In the genomic region with DNA sequence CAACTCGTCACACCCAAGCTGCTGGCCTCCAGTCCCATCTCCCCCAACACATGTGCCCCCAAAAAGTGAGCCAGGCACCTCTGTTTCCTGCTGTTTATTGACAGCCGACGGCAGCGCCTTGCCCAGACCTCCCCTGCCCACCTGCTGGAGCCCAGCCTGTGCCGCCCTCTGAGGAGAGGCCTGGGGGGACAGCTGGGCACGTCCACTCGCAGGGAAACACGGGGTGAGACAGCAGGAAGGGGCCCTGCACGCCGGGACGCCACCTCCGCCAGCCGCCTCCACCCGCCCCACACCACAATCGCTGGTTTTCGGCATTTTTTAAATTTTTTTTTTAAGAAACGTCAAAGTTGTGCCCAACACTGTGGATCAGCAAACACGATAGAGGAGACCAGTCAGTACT, we compare ENCODE assay signal across 15 cellular contexts. TPM values are rescaled to one million over a fixed set of nuclear protein-coding genes. Genes with fewer than 3 reads are reported as not detected.
DNase-seq lines count a peak whose midpoint lies in the region; ATAC-seq, FAIRE-seq and TF ChIP-seq lines count a peak whose summit lies in the region.
"Had no signal": no experiment of that assay in that cellular context is flagged by ENCODE, and none has a peak within 500 bp of the region (broad histone marks: within the 10 kb centered on the region; RNA-seq: fewer than 3 reads in every experiment).

No MANE protein-coding gene starts in this region.

- TF ChIP-seq EP300 in K562 (IDR thresholded peaks at IDR 0.05; ENCODE audit: low read length) = no peak

- no peak overlapping the region for H3K4me2 ChIP-seq in K562 (ENCODE audit: insufficient read depth, low read length)
- H3K4me2 ChIP-seq: BLaER1 treated with 17β-estradiol and CSF1 and Interleukin-3, amounts not matched to agents 10 nM and 100 nM had no signal

- no peak for DNase-seq in K562 (ENCODE audit: extremely low read depth in 1 of 4, low spot score in 3 of 4)
- DNase-seq in activated effector memory CD4-positive, alpha-beta T cell treated with Interleukin-2 at 50 U/mL for 16 hours = no peak
- no peak for DNase-seq in stimulated activated CD4-positive, alpha-beta T cell treated with anti-CD3 and anti-CD28 coated beads, Interleukin-4, amount 100 ng/mL, for 1 hour
- DNase-seq: Calu3; CD8-positive, alpha-beta T cell; DMS79 treated with DMSO at 0.1 percent for 48 hours; GF-D8; GOT3; H9 had no signal

- peaks cover 51% of the 10 kb centered on the region; the same call in 1 of the 3 replicates for H3K36me3 ChIP-seq in K562 (ENCODE audit: control insufficient read depth, insufficient read depth, low read length)

- no peaks in the 10 kb centered on the region for H3K79me2 ChIP-seq in K562 (ENCODE audit: control insufficient read depth, insufficient read depth, low read length)

- no peak overlapping the region for H3K4me3 ChIP-seq in K562
- H3K4me3 ChIP-seq: BLaER1 treated with 17β-estradiol and CSF1 and Interleukin-3, amounts not matched to agents 10 nM and 100 nM had no signal

- no peak for TF ChIP-seq RAD21 in K562 (CRISPR knock-in tag; conservative IDR thresholded peaks at IDR 0.05 in 1 of 2, IDR thresholded peaks at IDR 0.05 in 1 of 2)

- H4K20me1 ChIP-seq in K562 (replicated peaks; ENCODE audit: control insufficient read depth, insufficient read depth, low read length) = no peaks in the 10 kb centered on the region; the same call in 1 of the 2 replicates

- H3K27me3 ChIP-seq in K562 (ENCODE audit: control insufficient read depth in 2 of 2, insufficient read depth in 2 of 2, low read length in 2 of 2) = no peaks in the 10 kb centered on the region
- H3K27me3 ChIP-seq: BLaER1 treated with 17β-estradiol and CSF1 and Interleukin-3, amounts not matched to agents 10 nM and 100 nM had no signal

- H2AFZ ChIP-seq in K562 (ENCODE audit: low read depth, low read length) = no peak overlapping the region

- intact Hi-C loops in K562 (cut with micrococcal nuclease) = no loop called here

- no peaks in the 10 kb centered on the region for H3K9me3 ChIP-seq in K562 (replicated peaks; ENCODE audit: control insufficient read depth, insufficient read depth, low read depth, low read length)

- BruUV-seq in K562 (replicated peaks; lab: Mats Ljungman, UMichigan) = no TSS peak

- no peak for ATAC-seq in K562
- ATAC-seq: CD8-positive, alpha-beta T cell had no signal

- FAIRE-seq in K562 (lab: Jason Lieb, UNC) = no peak
- FAIRE-seq: HTR-8/SVneo had no signal

- H3K9ac ChIP-seq in K562 (ENCODE audit: insufficient read depth in 1 of 2, low read depth in 2 of 2, low read length in 2 of 2) = no peak overlapping the region; a peak in 1 of 4 replicates
- H3K9ac ChIP-seq: BLaER1 treated with 17β-estradiol and CSF1 and Interleukin-3, amounts not matched to agents 10 nM and 100 nM had no signal

- 84% methylated on average over 13 of the region's 18 CpGs for WGBS in K562 (ENCODE audit: insufficient coverage, low coverage, missing lambda C conversion rate)

- H3K4me1 ChIP-seq in K562 (replicated peaks in 1 of 2; ENCODE audit: control insufficient read depth in 2 of 2, insufficient read depth in 2 of 2, low read length in 2 of 2) = peaks cover 2 to 75% of the 10 kb centered on the region in 2 experiments; a peak in 3 of 5 replicates

- TF ChIP-seq POLR2A in K562 (conservative IDR thresholded peaks at IDR 0.05) = no peak

- H3K9me1 ChIP-seq in K562 (ENCODE audit: control insufficient read depth, insufficient read depth, low read length) = no peaks in the 10 kb centered on the region

- TF ChIP-seq CTCF in 22Rv1 (IDR thresholded peaks at IDR 0.05) = no peak
- TF ChIP-seq CTCF in K562 (IDR thresholded peaks at IDR 0.05 in 2 of 3, conservative IDR thresholded peaks at IDR 0.05 in 1 of 3; ENCODE audit: insufficient read depth in 2 of 3, low read depth in 1 of 3, low read length in 3 of 3) = no peak

- POLR2A ChIA-PET in K562 (lab: Yijun Ruan, JAX) = interaction anchor here (0.6 to 1.1 kb wide), 3 partner anchors 9 to 22 kb away, joined by 3 to 7 read pairs (median 5); a partner anchor contains a TSS

- in situ Hi-C loops in K562 (cut with MboI) = no loop called here

- CTCF ChIA-PET in K562 (lab: Yijun Ruan, JAX; ENCODE audit: low intra/inter-chr PET ratio) = no interaction called here

- H3K27ac ChIP-seq in 22Rv1 (peak overlapping the region; percentile 73), K562 (ENCODE audit: extremely low read depth, low read depth, low read length) (no peak overlapping the region)
- H3K27ac ChIP-seq: BLaER1 treated with 17β-estradiol and CSF1 and Interleukin-3, amounts not matched to agents 10 nM and 100 nM had no signal

RNA-seq across cellular contexts. Expression of a gene that starts 19.3 kb away (rescaled TPM):
- 3.2 and 16.5 TPM in 2 replicates for total RNA-seq in K562 (2011; cell fraction: chromatin; rRNA removed; ENCODE audit: low replicate concordance)
- total RNA-seq in K562 (2011; cell fraction: nucleolus; rRNA removed) = 11.3 and 11.6 TPM in 2 replicates
- total RNA-seq in K562 (2011; cell fraction: nucleoplasm; rRNA removed) = 3.2 and 5.9 TPM in 2 replicates
- 1.5 and 2.6 TPM in 2 replicates for total RNA-seq in K562 (2014; rRNA removed)
- total RNA-seq in K562 (2014; rRNA removed; fragmentation: Illumina TruSeq; extraction: Trizol) = 0.10 and 0.15 TPM in 2 replicates
- 0.68 and 1.7 TPM in 2 replicates for total RNA-seq in K562 (2015; rRNA removed; fragmentation: Illumina TruSeq; extraction: Trizol)
- 4.5 and 7.0 TPM in 2 replicates for total RNA-seq in K562 (2021)
- 0.84 and 1.9 TPM in 2 replicates for polyA plus RNA-seq in K562 (2011; rRNA removed)
- polyA plus RNA-seq in K562 (2011; cell fraction: cytosol; rRNA removed) = 1.4 and 1.9 TPM in 2 replicates
- 6.6 and 12.7 TPM in 2 replicates for polyA plus RNA-seq in K562 (2011; cell fraction: nucleus; rRNA removed)
- 1.7 and 2.9 TPM in 2 replicates for polyA plus RNA-seq in K562 (2012)
- 0.28 and 0.73 TPM in 2 replicates for polyA plus RNA-seq in K562 (2014; fragmentation: Illumina TruSeq; extraction: Trizol)
- not detected for polyA plus RNA-seq in K562 (2014; fragmentation: Nextera tagmentation; extraction: Ambion mirVana)
- 3.1 and 3.7 TPM in 2 replicates for polyA plus RNA-seq in K562 (2014; rRNA removed)
- polyA minus RNA-seq in K562 (2011; rRNA and poly(A)+ RNA removed) = 0.32 and 0.90 TPM in 2 replicates
- polyA minus RNA-seq in K562 (2011; cell fraction: cytosol; rRNA and poly(A)+ RNA removed) = 1.1 and 1.5 TPM in 2 replicates
- polyA minus RNA-seq in K562 (2011; cell fraction: nucleus; rRNA and poly(A)+ RNA removed) = 2.0 and 2.2 TPM in 2 replicates
- total RNA-seq: B cell had no signal
- polyA plus RNA-seq: IgD-negative memory B cell had no signal

RNA-seq across cellular contexts. Expression of a gene that starts 21.5 kb away (rescaled TPM):
- 31.9 and 110 TPM in 2 replicates for total RNA-seq in K562 (2011; cell fraction: chromatin; rRNA removed; ENCODE audit: low replicate concordance)
- total RNA-seq in K562 (2011; cell fraction: nucleolus; rRNA removed) = 74.5 and 76.3 TPM in 2 replicates
- 45.7 and 51.9 TPM in 2 replicates for total RNA-seq in K562 (2011; cell fraction: nucleoplasm; rRNA removed)
- 55.5 and 79.2 TPM in 2 replicates for total RNA-seq in K562 (2014; rRNA removed)
- total RNA-seq in K562 (2014; rRNA removed; fragmentation: Illumina TruSeq; extraction: Trizol) = 24.3 and 29.9 TPM in 2 replicates
- 42.8 and 45.9 TPM in 2 replicates for total RNA-seq in K562 (2015; rRNA removed; fragmentation: Illumina TruSeq; extraction: Trizol)
- total RNA-seq in K562 (2021) = 109 and 113 TPM in 2 replicates
- 41.6 and 61.6 TPM in 2 replicates for polyA plus RNA-seq in K562 (2011; rRNA removed)
- polyA plus RNA-seq in K562 (2011; cell fraction: cytosol; rRNA removed) = 63.2 and 103 TPM in 2 replicates
- 105 and 141 TPM in 2 replicates for polyA plus RNA-seq in K562 (2011; cell fraction: nucleus; rRNA removed)
- polyA plus RNA-seq in K562 (2012) = 99.7 and 110 TPM in 2 replicates
- polyA plus RNA-seq in K562 (2014; fragmentation: Illumina TruSeq; extraction: Trizol) = 40.8 and 76.8 TPM in 2 replicates
- 1 to 10 TPM; 1.1 to 1.5 TPM for polyA plus RNA-seq in K562 (2014; fragmentation: Nextera tagmentation; extraction: Ambion mirVana)
- polyA plus RNA-seq in K562 (2014; rRNA removed) = 55.5 and 63.3 TPM in 2 replicates
- 24.9 and 30.1 TPM in 2 replicates for polyA minus RNA-seq in K562 (2011; rRNA and poly(A)+ RNA removed)
- polyA minus RNA-seq in K562 (2011; cell fraction: cytosol; rRNA and poly(A)+ RNA removed) = 51.2 and 66.0 TPM in 2 replicates
- polyA minus RNA-seq in K562 (2011; cell fraction: nucleus; rRNA and poly(A)+ RNA removed) = 25.8 and 29.9 TPM in 2 replicates

RNA-seq across cellular contexts. Expression of a gene that starts 28.2 kb away (rescaled TPM):
- total RNA-seq in K562 (2011; cell fraction: chromatin; rRNA removed; ENCODE audit: low replicate concordance) = 73.3 and 236 TPM in 2 replicates
- 205 and 257 TPM in 2 replicates for total RNA-seq in K562 (2011; cell fraction: nucleolus; rRNA removed)
- 108 and 122 TPM in 2 replicates for total RNA-seq in K562 (2011; cell fraction: nucleoplasm; rRNA removed)
- 83.0 and 110 TPM in 2 replicates for total RNA-seq in K562 (2014; rRNA removed)
- 2.6 and 4.3 TPM in 2 replicates for total RNA-seq in K562 (2014; rRNA removed; fragmentation: Illumina TruSeq; extraction: Trizol)
- 15.7 and 16.0 TPM in 2 replicates for total RNA-seq in K562 (2015; rRNA removed; fragmentation: Illumina TruSeq; extraction: Trizol)
- total RNA-seq in K562 (2021) = 79.1 and 85.0 TPM in 2 replicates
- polyA plus RNA-seq in K562 (2011; rRNA removed) = 76.1 and 91.6 TPM in 2 replicates
- polyA plus RNA-seq in K562 (2011; cell fraction: cytosol; rRNA removed) = 165 and 312 TPM in 2 replicates
- 329 and 477 TPM in 2 replicates for polyA plus RNA-seq in K562 (2011; cell fraction: nucleus; rRNA removed)
- 71.4 and 87.7 TPM in 2 replicates for polyA plus RNA-seq in K562 (2012)
- polyA plus RNA-seq in K562 (2014; fragmentation: Illumina TruSeq; extraction: Trizol) = 43.3 and 74.6 TPM in 2 replicates
- 1 to 10 TPM; 1.5 to 9.8 TPM for polyA plus RNA-seq in K562 (2014; fragmentation: Nextera tagmentation; extraction: Ambion mirVana)
- 116 TPM in 2 replicates for polyA plus RNA-seq in K562 (2014; rRNA removed)
- polyA minus RNA-seq in K562 (2011; rRNA and poly(A)+ RNA removed) = 19.6 and 40.3 TPM in 2 replicates
- polyA minus RNA-seq in K562 (2011; cell fraction: cytosol; rRNA and poly(A)+ RNA removed) = 53.2 and 86.4 TPM in 2 replicates
- polyA minus RNA-seq in K562 (2011; cell fraction: nucleus; rRNA and poly(A)+ RNA removed) = 96.5 and 139 TPM in 2 replicates

RNA-seq across cellular contexts. Expression of a gene that starts 28.7 kb away (rescaled TPM):
- total RNA-seq in K562 (2011; cell fraction: chromatin; rRNA removed; ENCODE audit: low replicate concordance) = 8.2 and 15.9 TPM in 2 replicates
- 15.8 and 18.8 TPM in 2 replicates for total RNA-seq in K562 (2011; cell fraction: nucleolus; rRNA removed)
- 11.4 and 14.5 TPM in 2 replicates for total RNA-seq in K562 (2011; cell fraction: nucleoplasm; rRNA removed)
- total RNA-seq in K562 (2014; rRNA removed) (2.9 and 3.5 TPM in 2 replicates), K562 (2014; rRNA removed; fragmentation: Illumina TruSeq; extraction: Trizol) (0.58 and 0.77 TPM in 2 replicates), K562 (2015; rRNA removed; fragmentation: Illumina TruSeq; extraction: Trizol) (0.94 and 1.8 TPM in 2 replicates), K562 (2021) (3.0 and 3.1 TPM in 2 replicates)
- polyA plus RNA-seq in K562 (2011; rRNA removed) (5.3 and 13.0 TPM in 2 replicates), K562 (2014; fragmentation: Illumina TruSeq; extraction: Trizol) (2.1 and 2.2 TPM in 2 replicates), K562 (2014; fragmentation: Nextera tagmentation; extraction: Ambion mirVana) (under 1 TPM; 0.25 to 0.63 TPM), K562 (2014; rRNA removed) (3.8 and 6.1 TPM in 2 replicates)
- polyA plus RNA-seq in K562 (2011; cell fraction: cytosol; rRNA removed) = 4.8 and 7.7 TPM in 2 replicates
- polyA plus RNA-seq in K562 (2011; cell fraction: nucleus; rRNA removed) = 65.3 and 85.4 TPM in 2 replicates
- 6.6 and 10.4 TPM in 2 replicates for polyA plus RNA-seq in K562 (2012)
- polyA minus RNA-seq in K562 (2011; rRNA and poly(A)+ RNA removed) = 1.2 and 2.2 TPM in 2 replicates
- 1.8 TPM in 1 of 2 replicates, not detected in the other for polyA minus RNA-seq in K562 (2011; cell fraction: cytosol; rRNA and poly(A)+ RNA removed)
- 4.6 and 8.0 TPM in 2 replicates for polyA minus RNA-seq in K562 (2011; cell fraction: nucleus; rRNA and poly(A)+ RNA removed)
- total RNA-seq: A172; CD8-positive, alpha-beta T cell had no signal

RNA-seq across cellular contexts. Expression of a gene that starts 33.6 kb away (rescaled TPM):
- 10.6 and 42.5 TPM in 2 replicates for total RNA-seq in K562 (2011; cell fraction: chromatin; rRNA removed; ENCODE audit: low replicate concordance)
- total RNA-seq in K562 (2011; cell fraction: nucleolus; rRNA removed) = 29.7 and 34.7 TPM in 2 replicates
- total RNA-seq in K562 (2011; cell fraction: nucleoplasm; rRNA removed) = 10.8 and 18.8 TPM in 2 replicates
- 2.9 and 3.5 TPM in 2 replicates for total RNA-seq in K562 (2014; rRNA removed)
- 0.32 and 0.40 TPM in 2 replicates for total RNA-seq in K562 (2014; rRNA removed; fragmentation: Illumina TruSeq; extraction: Trizol)
- total RNA-seq in K562 (2015; rRNA removed; fragmentation: Illumina TruSeq; extraction: Trizol) = 3.4 and 4.1 TPM in 2 replicates
- total RNA-seq in K562 (2021) = 2.0 and 4.0 TPM in 2 replicates
- polyA plus RNA-seq in K562 (2011; rRNA removed) = 1.8 and 3.2 TPM in 2 replicates
- polyA plus RNA-seq in K562 (2011; cell fraction: cytosol; rRNA removed) = 2.8 and 13.2 TPM in 2 replicates
- polyA plus RNA-seq in K562 (2011; cell fraction: nucleus; rRNA removed) = 33.5 and 71.7 TPM in 2 replicates
- 5.8 and 14.0 TPM in 2 replicates for polyA plus RNA-seq in K562 (2012)
- 0.49 and 3.8 TPM in 2 replicates for polyA plus RNA-seq in K562 (2014; fragmentation: Illumina TruSeq; extraction: Trizol)
- polyA plus RNA-seq in K562 (2014; fragmentation: Nextera tagmentation; extraction: Ambion mirVana) = under 1 TPM in 1 of 2 experiments, not detected in 1; 0.24 TPM
- polyA plus RNA-seq in K562 (2014; rRNA removed) = 5.1 and 15.1 TPM in 2 replicates
- polyA minus RNA-seq in K562 (2011; rRNA and poly(A)+ RNA removed) = 0.28 and 0.54 TPM in 2 replicates
- 0.57 TPM in 1 of 2 replicates, not detected in the other for polyA minus RNA-seq in K562 (2011; cell fraction: cytosol; rRNA and poly(A)+ RNA removed)
- polyA minus RNA-seq in K562 (2011; cell fraction: nucleus; rRNA and poly(A)+ RNA removed) = 3.4 and 6.9 TPM in 2 replicates
